Comparison of ENCODE assay signal across 3 cellular contexts in the genomic region with DNA sequence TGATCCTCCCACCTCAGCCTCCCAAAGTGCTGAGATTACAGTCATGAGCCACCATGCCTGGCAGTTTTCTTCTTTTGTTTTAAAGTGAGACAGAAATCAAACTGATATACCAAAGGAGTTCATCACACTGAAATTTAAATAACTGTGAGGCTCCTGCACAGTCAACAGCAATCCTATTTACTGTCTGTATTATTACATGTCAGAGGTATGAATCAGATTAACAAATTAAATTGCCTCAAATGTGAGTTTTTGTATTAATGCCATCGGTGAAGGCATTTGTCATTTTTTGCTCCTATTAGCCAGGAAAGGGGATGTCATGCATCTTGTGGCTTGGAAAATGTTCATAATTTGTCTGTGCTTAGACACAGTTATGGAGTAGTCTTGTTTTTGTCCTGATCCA.
"Had no signal": no experiment of that assay in that cellular context is flagged by ENCODE, and none has a peak within 500 bp of the region (broad histone marks: within the 10 kb centered on the region; RNA-seq: fewer than 3 reads in every experiment).

No MANE protein-coding gene starts in this region.

- ATAC-seq: GM12878 had no signal

- DNase-seq: GDM1, GF-D8 had no signal

- H3K4me3 ChIP-seq: GM12878 had no signal
